ENCODE assay signal across 1 cellular context in genomic region chr13:75479102-75479501, GRCh38.
A peak's percentile ranks its signal among the peaks of the same experiment; 100 is the strongest.
TF ChIP-seq lines count a peak whose summit lies in the region.

No MANE protein-coding gene starts in this region.

TF ChIP-seq in HepG2, 621 proteins besides CTCF, POLR2A, EP300 and RAD21:
- TF ChIP-seq HDAC2 (CRISPR knock-in tag; IDR thresholded peaks at IDR 0.05) (no peak), NFIC (IDR thresholded peaks at IDR 0.05; ENCODE audit: low read length) (peak; percentile 7; the same call in 1 of the 2 replicates), ZNF331 (CRISPR knock-in tag; IDR thresholded peaks at IDR 0.05) (no peak), ASH2L (IDR thresholded peaks at IDR 0.05; ENCODE audit: insufficient read length, low read depth, low read length) (peak; percentile 5), MYPOP (CRISPR knock-in tag; IDR thresholded peaks at IDR 0.05) (0 out of 2 replicates have a peak, but pooled peaks have one; percentile 21), ZNF292 (CRISPR knock-in tag; IDR thresholded peaks at IDR 0.05; ENCODE audit: borderline replicate concordance, low read depth) (no peak)
TF ChIP-seq in HepG2: peak in this region for 3.
